ENCODE assay signal across 18 cellular contexts in the genomic region with DNA sequence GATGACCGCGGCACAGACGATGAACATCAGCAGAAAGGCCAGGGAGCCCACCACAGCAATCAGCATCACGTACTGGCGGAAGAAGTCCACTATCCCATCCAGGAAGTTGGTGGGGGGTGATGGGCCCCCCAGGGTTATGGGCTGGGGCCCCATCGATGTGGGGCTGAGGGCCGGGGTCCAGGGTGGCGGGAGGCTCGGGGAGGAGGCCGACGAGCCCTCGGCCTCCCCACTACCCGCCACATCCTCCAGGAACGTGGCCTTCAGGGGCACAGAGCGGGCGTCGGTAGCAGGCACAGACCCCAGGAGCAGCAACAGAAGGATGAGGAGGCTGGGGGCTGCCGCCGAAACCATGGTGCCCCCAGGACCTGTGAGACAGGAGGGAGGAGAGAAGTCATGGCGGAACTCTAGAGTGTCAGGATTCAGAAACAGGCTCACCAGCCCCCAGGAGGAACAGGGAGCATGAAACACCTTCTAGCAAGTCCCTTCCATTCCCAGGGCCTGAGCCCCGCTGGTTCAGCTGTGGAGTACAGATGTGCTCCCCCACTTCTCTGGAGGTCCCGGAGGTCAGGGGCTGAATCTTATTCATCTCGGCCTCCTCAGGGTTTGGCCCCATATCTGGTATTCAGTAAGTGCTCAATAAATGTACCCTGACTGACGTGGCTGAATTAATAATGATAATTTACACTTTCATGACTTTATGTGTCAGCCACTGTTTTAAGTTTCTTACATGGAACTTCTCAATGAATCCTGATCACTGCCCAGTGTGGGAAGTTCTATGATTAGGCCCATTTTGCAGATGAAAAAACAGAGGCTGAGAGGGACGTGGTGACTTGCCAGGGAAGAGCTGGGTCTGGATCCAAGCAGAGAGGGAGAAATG. TPM values are rescaled to one million over a fixed set of nuclear protein-coding genes. Genes with fewer than 3 reads are reported as not detected.
DNase-seq lines count a peak whose midpoint lies in the region; ATAC-seq, FAIRE-seq and TF ChIP-seq lines count a peak whose summit lies in the region.
"Had no signal": no experiment of that assay in that cellular context is flagged by ENCODE, and none has a peak within 500 bp of the region (broad histone marks: within the 10 kb centered on the region; RNA-seq: fewer than 3 reads in every experiment).

No MANE protein-coding gene starts in this region.

- H3K27ac ChIP-seq in HepG2 (ENCODE audit: extremely low read length, insufficient read depth, low read length) (no peak overlapping the region), trophoblast cell (ENCODE audit: low read depth, low read length) (no peak overlapping the region), tibial artery (no peak overlapping the region)
- H3K27ac ChIP-seq: BLaER1, HL-60 had no signal

- H2BK12ac ChIP-seq in trophoblast cell (ENCODE audit: low read length) = peak overlapping the region; percentile 79

- H3K27me3 Mint-ChIP-seq in stimulated activated naive CD8-positive, alpha-beta T cell treated with anti-CD3 and anti-CD28 coated beads, Interleukin-15, amount 100 ng/mL, for 72 hours = peaks cover 11% of the 10 kb centered on the region
- H3K27me3 Mint-ChIP-seq: IgD-negative memory B cell had no signal

- H2BK5ac ChIP-seq in trophoblast cell (ENCODE audit: low read depth, low read length, poor library complexity) = no peak overlapping the region

- H3K9me3 ChIP-seq in HepG2 (ENCODE audit: low read length) (no peaks in the 10 kb centered on the region), trophoblast cell (ENCODE audit: insufficient read depth, low read depth, low read length) (peaks cover 3% of the 10 kb centered on the region), tibial artery (no peaks in the 10 kb centered on the region)
- H3K9me3 ChIP-seq: BLaER1, Caco-2 had no signal

- DNase-seq in stimulated activated naive CD8-positive, alpha-beta T cell treated with anti-CD3 and anti-CD28 coated beads, Interleukin-15, amount 100 ng/mL, for 72 hours = no peak
- DNase-seq in stimulated activated naive CD8-positive, alpha-beta T cell treated with anti-CD3 and anti-CD28 coated beads, Interleukin-15, Interleukin-2, amounts not matched to agents 100 U/mL and 50 U/mL, for 24 hours = no peak
- no peak for DNase-seq in HepG2 (ENCODE audit: low spot score)
- no peak for DNase-seq in trophoblast cell
- DNase-seq in HuH-7.5 (ENCODE audit: low spot score) = no peak
- DNase-seq in tibial artery = no peak
- DNase-seq: 8988T, AML-193, Caco-2, DND-41, GDM1 had no signal

- peak overlapping the region; percentile 42 for H4K91ac ChIP-seq in trophoblast cell (ENCODE audit: low read depth, low read length)

- H3K4me2 ChIP-seq in HepG2 (ENCODE audit: low read depth, low read length) (no peak overlapping the region), trophoblast cell (ENCODE audit: low read length) (no peak overlapping the region)
- H3K4me2 ChIP-seq: BLaER1 had no signal

- ATAC-seq in stimulated activated naive CD8-positive, alpha-beta T cell treated with anti-CD3 and anti-CD28 coated beads, Interleukin-15, amount 100 ng/mL, for 72 hours = peak; percentile 15
- no peak for ATAC-seq in stimulated activated naive CD8-positive, alpha-beta T cell treated with anti-CD3 and anti-CD28 coated beads, Interleukin-15, Interleukin-2, amounts not matched to agents 100 U/mL and 50 U/mL, for 24 hours
- ATAC-seq in HepG2 = no peak
- no peak for ATAC-seq in activated CD4-positive, CD25-positive, alpha-beta regulatory T cell treated with anti-CD3 and anti-CD28 coated beads, Interleukin-2, amount 50 U/mL, for 24 hours
- ATAC-seq: HCT116 had no signal

- 72% methylated on average over 14 of the region's 25 CpGs for WGBS in HepG2 (ENCODE audit: low lambda C conversion rate)
- WGBS in trophoblast cell (ENCODE audit: extremely low coverage, insufficient coverage, insufficient read length) = no CpG with 5 or more reads among the region's 25 CpGs

- no peak overlapping the region for H3K18ac ChIP-seq in trophoblast cell (ENCODE audit: low read length)

- H3K27me3 ChIP-seq in HepG2 (ENCODE audit: control insufficient read depth in 1 of 2, insufficient read depth in 2 of 2, low read length in 2 of 2) (peaks cover 10 to 48% of the 10 kb centered on the region in 2 experiments), trophoblast cell (ENCODE audit: insufficient read depth, low read length) (no peaks in the 10 kb centered on the region), tibial artery (peaks cover 0 to 21% of the 10 kb centered on the region in 2 donors)
- H3K27me3 ChIP-seq: BLaER1 had no signal

- no peak for TF ChIP-seq POLR2A in HepG2 (IDR thresholded peaks at IDR 0.05; ENCODE audit: insufficient read depth in 1 of 2, low read depth in 2 of 2, low read length in 2 of 2)

- H3K79me2 ChIP-seq in HepG2 (ENCODE audit: insufficient read depth, low read length) (no peaks in the 10 kb centered on the region), trophoblast cell (ENCODE audit: control insufficient read depth, insufficient read depth, low read length, poor library complexity) (peaks cover 6% of the 10 kb centered on the region)

- no peak overlapping the region for H2BK120ac ChIP-seq in trophoblast cell (ENCODE audit: insufficient read depth, low read length, poor library complexity)

- H2AK5ac ChIP-seq in trophoblast cell (ENCODE audit: low read length) = peak overlapping the region; percentile 78

- H3K9me3 Mint-ChIP-seq in stimulated activated naive CD8-positive, alpha-beta T cell treated with anti-CD3 and anti-CD28 coated beads, Interleukin-15, amount 100 ng/mL, for 72 hours = no peaks in the 10 kb centered on the region
- H3K9me3 Mint-ChIP-seq: CD8-positive, alpha-beta memory T cell; IgD-negative memory B cell had no signal

- H4K12ac ChIP-seq in trophoblast cell (ENCODE audit: low read depth, low read length) = no peak overlapping the region

- H3K4me3 Mint-ChIP-seq in stimulated activated naive CD8-positive, alpha-beta T cell treated with anti-CD3 and anti-CD28 coated beads, Interleukin-15, amount 100 ng/mL, for 72 hours = no peak overlapping the region
- H3K4me3 Mint-ChIP-seq: CD8-positive, alpha-beta memory T cell; IgD-negative memory B cell had no signal

- H3K79me1 ChIP-seq in trophoblast cell (ENCODE audit: low read length) = peaks cover 36% of the 10 kb centered on the region

- H3K4me3 ChIP-seq in HepG2 (replicated peaks in 1 of 3; ENCODE audit: insufficient read depth in 1 of 3, low read depth in 2 of 3, low read length in 3 of 3) (no peak overlapping the region), trophoblast cell (ENCODE audit: low read depth, low read length) (no peak overlapping the region), tibial artery (no peak overlapping the region)
- H3K4me3 ChIP-seq: BLaER1 had no signal

- POLR2A ChIA-PET in HepG2 (lab: Yijun Ruan, JAX) = no interaction called here

- no peaks in the 10 kb centered on the region for H3K36me3 ChIP-seq in HepG2 (replicated peaks in 1 of 2; ENCODE audit: control insufficient read depth in 1 of 2, insufficient read depth in 2 of 2, low read length in 2 of 2)
- peaks cover 0 to 9% of the 10 kb centered on the region in 2 experiments for H3K36me3 ChIP-seq in trophoblast cell (ENCODE audit: control insufficient read depth in 1 of 2, insufficient read depth in 2 of 2, low read length in 2 of 2)
- H3K36me3 ChIP-seq in tibial artery = no peaks in the 10 kb centered on the region
- H3K36me3 ChIP-seq: BLaER1 had no signal

- 0 out of 2 replicates have a peak, but pooled peaks cover 8% of the 10 kb centered on the region for H3K4me1 ChIP-seq in HepG2 (ENCODE audit: insufficient read depth, low read length)
- H3K4me1 ChIP-seq in trophoblast cell (ENCODE audit: control insufficient read depth in 1 of 2, insufficient read depth in 2 of 2, low read length in 2 of 2) = peaks cover 18 to 30% of the 10 kb centered on the region in 2 experiments
- no peaks in the 10 kb centered on the region for H3K4me1 ChIP-seq in tibial artery
- H3K4me1 ChIP-seq: Caco-2 had no signal

- no peaks in the 10 kb centered on the region for H3K4me1 Mint-ChIP-seq in stimulated activated naive CD8-positive, alpha-beta T cell treated with anti-CD3 and anti-CD28 coated beads, Interleukin-15, amount 100 ng/mL, for 72 hours
- H3K4me1 Mint-ChIP-seq: CD8-positive, alpha-beta memory T cell had no signal

- H3K9ac ChIP-seq in HepG2 (ENCODE audit: insufficient read depth, low read depth, low read length) = no peak overlapping the region
- H3K9ac ChIP-seq in trophoblast cell (ENCODE audit: low read length) = no peak overlapping the region
- H3K9ac ChIP-seq: BLaER1 had no signal

- no peak overlapping the region for H3K4ac ChIP-seq in trophoblast cell (ENCODE audit: low read depth, low read length)

- TF ChIP-seq RAD21 in HepG2 (CRISPR knock-in tag; IDR thresholded peaks at IDR 0.05) = no peak

- no peak overlapping the region for H3K14ac ChIP-seq in trophoblast cell (ENCODE audit: low read length)

- CTCF ChIA-PET in HepG2 (lab: Yijun Ruan, JAX; ENCODE audit: low intra/inter-chr PET ratio, low total read pairs) = no interaction called here

- no peaks in the 10 kb centered on the region for H4K20me1 ChIP-seq in HepG2 (ENCODE audit: insufficient read depth, low read length)
- H4K20me1 ChIP-seq: BLaER1 had no signal

- no peak overlapping the region for H3K23ac ChIP-seq in trophoblast cell (ENCODE audit: low read length)

- intact Hi-C loops in HepG2 (cut with micrococcal nuclease; ENCODE audit: unreplicated experiment) (no loop called here), tibial artery (cut with DNase I; ENCODE audit: low total_unique reads) (no loop called here)

- no peak for FAIRE-seq in HepG2 (lab: Jason Lieb, UNC)
- FAIRE-seq: GM19239 had no signal

- H2AFZ ChIP-seq in HepG2 (ENCODE audit: low read length) = no peak overlapping the region
- no peak overlapping the region for H2AFZ ChIP-seq in trophoblast cell (ENCODE audit: insufficient read depth, low read length, poor library complexity)

- no peak overlapping the region for H3K27ac Mint-ChIP-seq in stimulated activated naive CD8-positive, alpha-beta T cell treated with anti-CD3 and anti-CD28 coated beads, Interleukin-15, amount 100 ng/mL, for 72 hours
- H3K27ac Mint-ChIP-seq: IgD-negative memory B cell had no signal

- BruUV-seq in HepG2 (replicated peaks; lab: Mats Ljungman, UMichigan) = no TSS peak

- in situ Hi-C loops in HepG2 (cut with HindIII; ENCODE audit: extremely low pct_ligation_motif_present, low pct_unique_long_range_greater_than_20kb) = no loop called here

- no peak for TF ChIP-seq CTCF in HepG2 (CRISPR knock-in tag; IDR thresholded peaks at IDR 0.05)
- TF ChIP-seq CTCF in tibial artery (IDR thresholded peaks at IDR 0.05) = no peak

- no peak for TF ChIP-seq EP300 in HepG2 (IDR thresholded peaks at IDR 0.05; ENCODE audit: low read depth in 2 of 2, low read length in 2 of 2)
- TF ChIP-seq EP300 in HepG2 (CRISPR knock-in tag; IDR thresholded peaks at IDR 0.05; ENCODE audit: borderline replicate concordance) = no peak

- H4K8ac ChIP-seq in trophoblast cell (ENCODE audit: low read depth, low read length) = no peak overlapping the region

RNA-seq across cellular contexts. Expression of gene TMEM119, which starts 5.6 kb away (rescaled TPM):
- not detected in 2 replicates for total RNA-seq in HepG2 (2016; rRNA removed; fragmentation: Illumina TruSeq; extraction: Trizol)
- total RNA-seq in HepG2 (2016; cell fraction: cytosol; rRNA removed; fragmentation: Illumina TruSeq; extraction: Trizol; ENCODE audit: low read depth) = not detected in 2 replicates
- total RNA-seq in HepG2 (2016; cell fraction: insoluble cytoplasmic fraction; rRNA removed; fragmentation: Illumina TruSeq; extraction: Trizol) = not detected in 2 replicates
- not detected in 2 replicates for total RNA-seq in HepG2 (2016; cell fraction: membrane; rRNA removed; fragmentation: Illumina TruSeq; extraction: Trizol)
- total RNA-seq in HepG2 (2016; cell fraction: nucleus; rRNA removed; fragmentation: Illumina TruSeq; extraction: Trizol) = not detected in 2 replicates
- not detected in 2 replicates for polyA plus RNA-seq in HepG2 (2011; rRNA removed)
- not detected in 2 replicates for polyA plus RNA-seq in HepG2 (2011; cell fraction: cytosol; rRNA removed)
- not detected in 2 replicates for polyA plus RNA-seq in HepG2 (2011; cell fraction: nucleus; rRNA removed)
- not detected in 2 replicates for polyA plus RNA-seq in HepG2 (2012)
- polyA plus RNA-seq in HepG2 (2016; cell fraction: cytosol; fragmentation: Illumina TruSeq; extraction: Trizol; ENCODE audit: low read depth) = not detected in 2 replicates
- not detected in 2 replicates for polyA plus RNA-seq in HepG2 (2016; cell fraction: insoluble cytoplasmic fraction; fragmentation: Illumina TruSeq; extraction: Trizol; ENCODE audit: low read depth)
- not detected in 2 replicates for polyA plus RNA-seq in HepG2 (2016; cell fraction: membrane; fragmentation: Illumina TruSeq; extraction: Trizol; ENCODE audit: low read depth)
- polyA plus RNA-seq in HepG2 (2016; cell fraction: nucleus; fragmentation: Illumina TruSeq; extraction: Trizol; ENCODE audit: insufficient read depth, low read depth) = not detected in 2 replicates
- polyA minus RNA-seq in HepG2 (2011; rRNA and poly(A)+ RNA removed; ENCODE audit: low replicate concordance) = not detected in 2 replicates
- polyA minus RNA-seq in HepG2 (2011; cell fraction: cytosol; rRNA and poly(A)+ RNA removed) = not detected in 2 replicates
- polyA minus RNA-seq in HepG2 (2011; cell fraction: nucleus; rRNA and poly(A)+ RNA removed) = not detected in 2 replicates
- 16.8 and 19.9 TPM in 2 replicates for polyA plus RNA-seq in trophoblast cell (2013)
- total RNA-seq: Caco-2; CD8-positive, alpha-beta memory T cell had no signal

RNA-seq across cellular contexts. Expression of gene ISCU, which starts 29.9 kb away (rescaled TPM):
- 107 and 131 TPM in 2 replicates for total RNA-seq in HepG2 (2016; rRNA removed; fragmentation: Illumina TruSeq; extraction: Trizol)
- 132 and 143 TPM in 2 replicates for total RNA-seq in HepG2 (2016; cell fraction: cytosol; rRNA removed; fragmentation: Illumina TruSeq; extraction: Trizol; ENCODE audit: low read depth)
- total RNA-seq in HepG2 (2016; cell fraction: insoluble cytoplasmic fraction; rRNA removed; fragmentation: Illumina TruSeq; extraction: Trizol) = 110 and 134 TPM in 2 replicates
- total RNA-seq in HepG2 (2016; cell fraction: membrane; rRNA removed; fragmentation: Illumina TruSeq; extraction: Trizol) = 177 and 190 TPM in 2 replicates
- 57.1 and 61.7 TPM in 2 replicates for total RNA-seq in HepG2 (2016; cell fraction: nucleus; rRNA removed; fragmentation: Illumina TruSeq; extraction: Trizol)
- 85.9 and 94.4 TPM in 2 replicates for polyA plus RNA-seq in HepG2 (2011; rRNA removed)
- 52.6 and 73.1 TPM in 2 replicates for polyA plus RNA-seq in HepG2 (2011; cell fraction: cytosol; rRNA removed)
- polyA plus RNA-seq in HepG2 (2011; cell fraction: nucleus; rRNA removed) = 109 and 121 TPM in 2 replicates
- polyA plus RNA-seq in HepG2 (2012) = 68.8 and 75.6 TPM in 2 replicates
- polyA plus RNA-seq in HepG2 (2016; cell fraction: cytosol; fragmentation: Illumina TruSeq; extraction: Trizol; ENCODE audit: low read depth) = 179 and 208 TPM in 2 replicates
- 160 and 163 TPM in 2 replicates for polyA plus RNA-seq in HepG2 (2016; cell fraction: insoluble cytoplasmic fraction; fragmentation: Illumina TruSeq; extraction: Trizol; ENCODE audit: low read depth)
- polyA plus RNA-seq in HepG2 (2016; cell fraction: membrane; fragmentation: Illumina TruSeq; extraction: Trizol; ENCODE audit: low read depth) = 188 and 198 TPM in 2 replicates
- 121 and 125 TPM in 2 replicates for polyA plus RNA-seq in HepG2 (2016; cell fraction: nucleus; fragmentation: Illumina TruSeq; extraction: Trizol; ENCODE audit: insufficient read depth, low read depth)
- polyA minus RNA-seq in HepG2 (2011; rRNA and poly(A)+ RNA removed; ENCODE audit: low replicate concordance) = 27.0 and 56.6 TPM in 2 replicates
- polyA minus RNA-seq in HepG2 (2011; cell fraction: cytosol; rRNA and poly(A)+ RNA removed) = 22.4 and 23.6 TPM in 2 replicates
- polyA minus RNA-seq in HepG2 (2011; cell fraction: nucleus; rRNA and poly(A)+ RNA removed) = 41.3 and 43.5 TPM in 2 replicates
- polyA plus RNA-seq in trophoblast cell (2013) = 154 and 158 TPM in 2 replicates

RNA-seq across cellular contexts. Expression of gene SART3, which starts 31.3 kb away (rescaled TPM):
- total RNA-seq in HepG2 (2016; rRNA removed; fragmentation: Illumina TruSeq; extraction: Trizol) = 60.7 and 69.9 TPM in 2 replicates
- 21.9 and 27.2 TPM in 2 replicates for total RNA-seq in HepG2 (2016; cell fraction: cytosol; rRNA removed; fragmentation: Illumina TruSeq; extraction: Trizol; ENCODE audit: low read depth)
- total RNA-seq in HepG2 (2016; cell fraction: insoluble cytoplasmic fraction; rRNA removed; fragmentation: Illumina TruSeq; extraction: Trizol) = 55.9 and 75.2 TPM in 2 replicates
- total RNA-seq in HepG2 (2016; cell fraction: membrane; rRNA removed; fragmentation: Illumina TruSeq; extraction: Trizol) = 19.7 and 22.5 TPM in 2 replicates
- total RNA-seq in HepG2 (2016; cell fraction: nucleus; rRNA removed; fragmentation: Illumina TruSeq; extraction: Trizol) = 77.0 and 82.1 TPM in 2 replicates
- 15.3 and 16.1 TPM in 2 replicates for polyA plus RNA-seq in HepG2 (2011; rRNA removed)
- polyA plus RNA-seq in HepG2 (2011; cell fraction: cytosol; rRNA removed) = 8.3 and 9.4 TPM in 2 replicates
- polyA plus RNA-seq in HepG2 (2011; cell fraction: nucleus; rRNA removed) = 27.3 and 39.2 TPM in 2 replicates
- polyA plus RNA-seq in HepG2 (2012) = 26.6 and 31.2 TPM in 2 replicates
- 2.3 and 2.5 TPM in 2 replicates for polyA plus RNA-seq in HepG2 (2016; cell fraction: cytosol; fragmentation: Illumina TruSeq; extraction: Trizol; ENCODE audit: low read depth)
- polyA plus RNA-seq in HepG2 (2016; cell fraction: insoluble cytoplasmic fraction; fragmentation: Illumina TruSeq; extraction: Trizol; ENCODE audit: low read depth) = 35.5 and 40.7 TPM in 2 replicates
- polyA plus RNA-seq in HepG2 (2016; cell fraction: membrane; fragmentation: Illumina TruSeq; extraction: Trizol; ENCODE audit: low read depth) = 5.1 and 6.5 TPM in 2 replicates
- 53.6 and 61.3 TPM in 2 replicates for polyA plus RNA-seq in HepG2 (2016; cell fraction: nucleus; fragmentation: Illumina TruSeq; extraction: Trizol; ENCODE audit: insufficient read depth, low read depth)
- 27.4 and 45.1 TPM in 2 replicates for polyA minus RNA-seq in HepG2 (2011; rRNA and poly(A)+ RNA removed; ENCODE audit: low replicate concordance)
- polyA minus RNA-seq in HepG2 (2011; cell fraction: cytosol; rRNA and poly(A)+ RNA removed) = 11.9 and 15.4 TPM in 2 replicates
- polyA minus RNA-seq in HepG2 (2011; cell fraction: nucleus; rRNA and poly(A)+ RNA removed) = 155 and 179 TPM in 2 replicates
- 32.5 and 34.0 TPM in 2 replicates for polyA plus RNA-seq in trophoblast cell (2013)

RNA-seq across cellular contexts. Expression of gene SELPLG, which starts 41.4 kb away (rescaled TPM):
- not detected in 2 replicates for total RNA-seq in HepG2 (2016; rRNA removed; fragmentation: Illumina TruSeq; extraction: Trizol)
- not detected in 2 replicates for total RNA-seq in HepG2 (2016; cell fraction: cytosol; rRNA removed; fragmentation: Illumina TruSeq; extraction: Trizol; ENCODE audit: low read depth)
- not detected in 2 replicates for total RNA-seq in HepG2 (2016; cell fraction: insoluble cytoplasmic fraction; rRNA removed; fragmentation: Illumina TruSeq; extraction: Trizol)
- not detected in 2 replicates for total RNA-seq in HepG2 (2016; cell fraction: membrane; rRNA removed; fragmentation: Illumina TruSeq; extraction: Trizol)
- total RNA-seq in HepG2 (2016; cell fraction: nucleus; rRNA removed; fragmentation: Illumina TruSeq; extraction: Trizol) = not detected in 2 replicates
- polyA plus RNA-seq in HepG2 (2011; rRNA removed) = 0.07 and 0.12 TPM in 2 replicates
- polyA plus RNA-seq in HepG2 (2011; cell fraction: cytosol; rRNA removed) = 0.07 and 0.08 TPM in 2 replicates
- polyA plus RNA-seq in HepG2 (2011; cell fraction: nucleus; rRNA removed) = 0.14 and 0.16 TPM in 2 replicates
- not detected in 2 replicates for polyA plus RNA-seq in HepG2 (2012)
- polyA plus RNA-seq in HepG2 (2016; cell fraction: cytosol; fragmentation: Illumina TruSeq; extraction: Trizol; ENCODE audit: low read depth) = not detected in 2 replicates
- polyA plus RNA-seq in HepG2 (2016; cell fraction: insoluble cytoplasmic fraction; fragmentation: Illumina TruSeq; extraction: Trizol; ENCODE audit: low read depth) = 0.10 TPM in 1 of 2 replicates, not detected in the other
- not detected in 2 replicates for polyA plus RNA-seq in HepG2 (2016; cell fraction: membrane; fragmentation: Illumina TruSeq; extraction: Trizol; ENCODE audit: low read depth)
- not detected in 2 replicates for polyA plus RNA-seq in HepG2 (2016; cell fraction: nucleus; fragmentation: Illumina TruSeq; extraction: Trizol; ENCODE audit: insufficient read depth, low read depth)
- polyA minus RNA-seq in HepG2 (2011; rRNA and poly(A)+ RNA removed; ENCODE audit: low replicate concordance) = 0.26 and 2.7 TPM in 2 replicates
- polyA minus RNA-seq in HepG2 (2011; cell fraction: cytosol; rRNA and poly(A)+ RNA removed) = not detected in 2 replicates
- not detected in 2 replicates for polyA minus RNA-seq in HepG2 (2011; cell fraction: nucleus; rRNA and poly(A)+ RNA removed)
- 3.6 and 3.7 TPM in 2 replicates for polyA plus RNA-seq in trophoblast cell (2013)
